ENCODE assay signal across 23 cellular contexts in the genomic region with DNA sequence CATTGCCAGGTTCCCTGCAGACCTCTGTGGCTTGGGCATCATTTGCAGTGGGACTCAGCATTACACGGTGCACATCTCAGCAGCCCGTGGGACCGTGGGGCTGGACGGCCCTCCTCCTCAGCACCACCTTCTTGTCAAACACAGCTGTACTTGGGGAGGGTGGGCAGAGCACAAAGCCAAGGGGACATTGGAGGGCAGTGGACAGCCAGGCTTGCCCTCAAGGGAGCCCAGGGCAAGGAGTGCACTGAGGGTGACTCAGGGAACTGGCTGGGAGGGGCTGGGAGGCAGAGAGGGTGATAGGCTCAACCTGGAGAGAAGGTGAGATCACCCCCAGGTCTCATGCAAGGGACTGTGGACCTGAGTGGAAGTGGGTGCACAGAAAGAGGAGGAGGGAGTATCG. TPM values are rescaled to one million over a fixed set of nuclear protein-coding genes. Genes with fewer than 3 reads are reported as not detected.
DNase-seq lines count a peak whose midpoint lies in the region; ATAC-seq and TF ChIP-seq lines count a peak whose summit lies in the region.
"Had no signal": no experiment of that assay in that cellular context is flagged by ENCODE, and none has a peak within 500 bp of the region (broad histone marks: within the 10 kb centered on the region; RNA-seq: fewer than 3 reads in every experiment).

No MANE protein-coding gene starts in this region.

- H3K79me2 ChIP-seq in PC-3 (ENCODE audit: low read length): no peaks in the 10 kb centered on the region

- no TSS peak for BruUV-seq in Caco-2 (replicated peaks; lab: Mats Ljungman, UMichigan)
- no TSS peak for BruUV-seq in PC-3 (replicated peaks; lab: Mats Ljungman, UMichigan)

- peak overlapping the region; percentile 93 for H3K27ac Mint-ChIP-seq in Caco-2 (ENCODE audit: unreplicated experiment)
- peak overlapping the region; percentile 94 for H3K27ac Mint-ChIP-seq in progenitor cell of endocrine pancreas
- H3K27ac Mint-ChIP-seq: activated CD4-positive, alpha-beta T cell treated with anti-CD3 and anti-CD28 coated beads for 36 hours; activated CD8-positive, alpha-beta memory T cell treated with anti-CD3 and anti-CD28 coated beads, Interleukin-2, amount 10 ng/mL, durations not matched to agents 7 days and 5 days; activated T-helper 2 cell treated with anti-CD3 and anti-CD28 coated beads, Interferon-gamma antibody, Interleukin-2, Interleukin-4, amounts not matched to agents 10 μg/mL and 5 μg/mL and 100 μg/mL, durations not matched to agents 14 hours and 24 hours and 36 hours; CD8-positive, alpha-beta memory T cell had no signal

- H4K20me1 ChIP-seq in PC-3 (ENCODE audit: low read length): no peaks in the 10 kb centered on the region

- H2AFZ ChIP-seq in PC-3 (ENCODE audit: low read length): no peak overlapping the region

- POLR2A ChIA-PET in Caco-2 (lab: Charles Lee): interaction anchor here (0.9 kb wide), 1 partner anchor 84 kb away, joined by 5 read pairs; no protein-coding TSS in a partner anchor
- POLR2A ChIA-PET in PC-3 (lab: Charles Lee; ENCODE audit: unreplicated experiment): no interaction called here

- H3K36me3 Mint-ChIP-seq in Caco-2 (ENCODE audit: insufficient read depth, unreplicated experiment): no peaks in the 10 kb centered on the region
- H3K36me3 Mint-ChIP-seq in progenitor cell of endocrine pancreas (ENCODE audit: insufficient read depth): no peaks in the 10 kb centered on the region
- H3K36me3 Mint-ChIP-seq: activated CD8-positive, alpha-beta memory T cell treated with anti-CD3 and anti-CD28 coated beads, Interleukin-2, amount 10 ng/mL, durations not matched to agents 7 days and 5 days; CD8-positive, alpha-beta memory T cell; memory B cell had no signal

- intact Hi-C loops in Caco-2 (cut with micrococcal nuclease; ENCODE audit: unreplicated experiment): no loop called here
- intact Hi-C loops in PC-3 (cut with micrococcal nuclease): no loop called here

- peaks cover 59% of the 10 kb centered on the region for H3K4me1 ChIP-seq in Caco-2
- H3K4me1 ChIP-seq in PC-3 (ENCODE audit: insufficient read depth, low read length): peaks cover 55% of the 10 kb centered on the region
- no peaks in the 10 kb centered on the region for H3K4me1 ChIP-seq in foreskin keratinocyte

- no peaks in the 10 kb centered on the region for H3K27me3 ChIP-seq in Caco-2 (replicated peaks; ENCODE audit: control insufficient read depth, insufficient read depth, low read length)
- H3K27me3 ChIP-seq in PC-3 (ENCODE audit: low read length): no peaks in the 10 kb centered on the region
- H3K27me3 ChIP-seq in foreskin keratinocyte: no peaks in the 10 kb centered on the region
- H3K27me3 ChIP-seq: heart right ventricle had no signal

- no peak for TF ChIP-seq CTCF in Caco-2 (IDR thresholded peaks at IDR 0.05; ENCODE audit: insufficient read depth in 1 of 2, low read depth in 1 of 2, low read length in 1 of 2, severe bottlenecking in 1 of 2, unreplicated experiment in 1 of 2)
- TF ChIP-seq CTCF in PC-3 (conservative IDR thresholded peaks at IDR 0.05; ENCODE audit: low read depth, low read length): no peak
- no peak for TF ChIP-seq CTCF in foreskin keratinocyte (conservative IDR thresholded peaks at IDR 0.05)
- TF ChIP-seq CTCF in progenitor cell of endocrine pancreas (IDR thresholded peaks at IDR 0.05; ENCODE audit: unreplicated experiment): no peak

- no peaks in the 10 kb centered on the region for H3K27me3 Mint-ChIP-seq in Caco-2 (ENCODE audit: insufficient read depth, unreplicated experiment)
- H3K27me3 Mint-ChIP-seq in progenitor cell of endocrine pancreas: no peaks in the 10 kb centered on the region
- H3K27me3 Mint-ChIP-seq: activated CD4-positive, alpha-beta T cell treated with anti-CD3 and anti-CD28 coated beads for 36 hours had no signal

- no peak overlapping the region for H3K4me3 ChIP-seq in Caco-2 (ENCODE audit: low read depth, low read length)
- H3K4me3 ChIP-seq in PC-3 (ENCODE audit: low read length): 0 out of 2 replicates have a peak overlapping the region, but pooled peaks have one; percentile 53
- H3K4me3 ChIP-seq: heart right ventricle had no signal

- peak overlapping the region; percentile 75 for H3K9ac ChIP-seq in PC-3 (ENCODE audit: low read length)
- H3K9ac ChIP-seq: SK-N-SH had no signal

- DNase-seq in Caco-2 (no peak), PC-3 (peak; percentile 67), foreskin keratinocyte (no peak), progenitor cell of endocrine pancreas (ENCODE audit: low spot score, unreplicated experiment) (no peak)
- DNase-seq in stimulated activated CD4-positive, alpha-beta T cell treated with anti-CD3 and anti-CD28 coated beads, Interleukin-1b, Interleukin-23, amount 100 ng/mL, for 48 hours: no peak
- DNase-seq: activated CD4-positive, alpha-beta T cell treated with anti-CD3 and anti-CD28 coated beads for 36 hours; activated CD8-positive, alpha-beta memory T cell treated with anti-CD3 and anti-CD28 coated beads, Interleukin-2, amount 10 ng/mL, durations not matched to agents 7 days and 5 days; CD8-positive, alpha-beta memory T cell; effector memory CD4-positive, alpha-beta T cell; HCEC 1CT; heart right ventricle; KG1; NCI-H748 treated with DMSO at 0.1 percent for 48 hours; retina; SK-N-SH; stimulated activated naive CD4-positive, alpha-beta T cell had no signal

- H3K4me1 Mint-ChIP-seq in Caco-2 (ENCODE audit: low read depth, unreplicated experiment) (peaks cover 43% of the 10 kb centered on the region), progenitor cell of endocrine pancreas (ENCODE audit: low read depth) (peaks cover 61% of the 10 kb centered on the region)
- H3K4me1 Mint-ChIP-seq: activated CD8-positive, alpha-beta memory T cell treated with anti-CD3 and anti-CD28 coated beads, Interleukin-2, amount 10 ng/mL, durations not matched to agents 7 days and 5 days had no signal

- CTCF ChIA-PET in Caco-2 (lab: Charles Lee) (no interaction called here), PC-3 (lab: Charles Lee) (interaction anchor here (1.0 kb wide), 1 partner anchor 22 kb away, joined by 3 read pairs; no protein-coding TSS in a partner anchor)

- H3K27ac ChIP-seq in PC-3 (ENCODE audit: low read length) (peak overlapping the region; percentile 91), foreskin keratinocyte (no peak overlapping the region)
- H3K27ac ChIP-seq: heart right ventricle had no signal

- H3K9me3 Mint-ChIP-seq in Caco-2 (ENCODE audit: unreplicated experiment): peaks cover 9% of the 10 kb centered on the region
- H3K9me3 Mint-ChIP-seq in progenitor cell of endocrine pancreas (ENCODE audit: low read depth): no peaks in the 10 kb centered on the region
- H3K9me3 Mint-ChIP-seq: activated T-helper 2 cell treated with anti-CD3 and anti-CD28 coated beads, Interferon-gamma antibody, Interleukin-2, Interleukin-4, amounts not matched to agents 10 μg/mL and 5 μg/mL and 100 μg/mL, durations not matched to agents 14 hours and 24 hours and 36 hours; CD8-positive, alpha-beta memory T cell; memory B cell had no signal

- H3K4me3 Mint-ChIP-seq in Caco-2 (ENCODE audit: unreplicated experiment): no peak overlapping the region
- H3K4me3 Mint-ChIP-seq in progenitor cell of endocrine pancreas (ENCODE audit: low read depth): no peak overlapping the region
- H3K4me3 Mint-ChIP-seq: activated CD4-positive, alpha-beta T cell treated with anti-CD3 and anti-CD28 coated beads for 36 hours; activated CD8-positive, alpha-beta memory T cell treated with anti-CD3 and anti-CD28 coated beads, Interleukin-2, amount 10 ng/mL, durations not matched to agents 7 days and 5 days; CD8-positive, alpha-beta memory T cell; memory B cell had no signal

- no peaks in the 10 kb centered on the region for H3K9me2 ChIP-seq in PC-3 (replicated peaks; ENCODE audit: low read length)
- H3K9me2 ChIP-seq: SK-N-SH had no signal

- H3K9me3 ChIP-seq in Caco-2 (0 out of 2 replicates have a peak, but pooled peaks cover 3% of the 10 kb centered on the region), PC-3 (ENCODE audit: low read length) (no peaks in the 10 kb centered on the region)
- H3K9me3 ChIP-seq: heart right ventricle, SK-N-SH had no signal

- peak overlapping the region; percentile 81 for H3K4me2 ChIP-seq in PC-3 (ENCODE audit: low read length)
- H3K4me2 ChIP-seq: SK-N-SH had no signal

- H3K36me3 ChIP-seq in Caco-2 (ENCODE audit: control insufficient read depth, insufficient read depth, low read length) (no peaks in the 10 kb centered on the region), PC-3 (ENCODE audit: low read depth, low read length) (no peaks in the 10 kb centered on the region)
- H3K36me3 ChIP-seq: heart right ventricle had no signal

- H3F3A ChIP-seq in PC-3 (ENCODE audit: low read length, unreplicated experiment): no peaks in the 10 kb centered on the region

- peak; percentile 32 for ATAC-seq in PC-3
- peak; percentile 18 for ATAC-seq in foreskin keratinocyte
- ATAC-seq in HG03520 (IDR thresholded peaks at IDR 0.05; ENCODE audit: unreplicated experiment): no peak
- ATAC-seq in GM19351 (IDR thresholded peaks at IDR 0.05; ENCODE audit: unreplicated experiment): no peak
- ATAC-seq in HG03469 (IDR thresholded peaks at IDR 0.05; ENCODE audit: unreplicated experiment): no peak
- ATAC-seq: activated CD4-positive, alpha-beta T cell treated with anti-CD3 and anti-CD28 coated beads for 36 hours; activated CD8-positive, alpha-beta memory T cell treated with anti-CD3 and anti-CD28 coated beads, Interleukin-2, amount 10 ng/mL, durations not matched to agents 7 days and 5 days; heart right ventricle; Panc1 had no signal

RNA-seq across cellular contexts. Expression of gene CAPN9, which starts 3.4 kb away (rescaled TPM):
- 0.28 and 0.39 TPM in 2 replicates for total RNA-seq in Caco-2 (2022)
- not detected in 2 replicates for total RNA-seq in PC-3 (2014; rRNA removed)
- not detected in 2 replicates for total RNA-seq in foreskin keratinocyte
- not detected in 2 replicates for polyA plus RNA-seq in foreskin keratinocyte
- 6.4 and 8.7 TPM in 2 replicates for total RNA-seq in progenitor cell of endocrine pancreas
- total RNA-seq: activated CD4-positive, alpha-beta T cell treated with anti-CD3 and anti-CD28 coated beads for 36 hours; activated CD8-positive, alpha-beta memory T cell treated with anti-CD3 and anti-CD28 coated beads, Interleukin-2, amount 10 ng/mL, durations not matched to agents 7 days and 5 days; activated T-helper 2 cell treated with anti-CD3 and anti-CD28 coated beads, Interferon-gamma antibody, Interleukin-2, Interleukin-4, amounts not matched to agents 10 μg/mL and 5 μg/mL and 100 μg/mL, durations not matched to agents 14 hours and 24 hours and 36 hours; CD8-positive, alpha-beta memory T cell had no signal
- polyA plus RNA-seq: CD8-positive, alpha-beta memory T cell; fibroblast of lung; heart right ventricle; SK-N-SH had no signal

RNA-seq across cellular contexts. Expression of gene AGT, which starts 36.7 kb away (rescaled TPM):
- total RNA-seq in Caco-2 (2022) (38.6 and 41.9 TPM in 2 replicates), PC-3 (2014; rRNA removed) (0.35 TPM in 1 of 2 replicates, not detected in the other), foreskin keratinocyte (not detected in 2 replicates), progenitor cell of endocrine pancreas (12.5 and 13.5 TPM in 2 replicates)
- not detected in 2 replicates for polyA plus RNA-seq in foreskin keratinocyte
- total RNA-seq: activated CD4-positive, alpha-beta T cell treated with anti-CD3 and anti-CD28 coated beads for 36 hours; activated CD8-positive, alpha-beta memory T cell treated with anti-CD3 and anti-CD28 coated beads, Interleukin-2, amount 10 ng/mL, durations not matched to agents 7 days and 5 days; activated T-helper 2 cell treated with anti-CD3 and anti-CD28 coated beads, Interferon-gamma antibody, Interleukin-2, Interleukin-4, amounts not matched to agents 10 μg/mL and 5 μg/mL and 100 μg/mL, durations not matched to agents 14 hours and 24 hours and 36 hours; CD8-positive, alpha-beta memory T cell had no signal
- polyA plus RNA-seq: CD8-positive, alpha-beta memory T cell had no signal

Comparison
In these comparisons a context has a peak if more than half of its experiments do, and no peak if none do; other contexts are left out.
1. ATAC-seq: peak in PC-3 (single experiment) and foreskin keratinocyte (single experiment); none in HG03520 (single experiment), GM19351 (single experiment) and HG03469 (single experiment).
2. RNA of gene AGT, which starts 36.7 kb away (total RNA-seq): 38.6 to 41.9 TPM in Caco-2 and 12.5 to 13.5 TPM in progenitor cell of endocrine pancreas; 0.35 TPM in PC-3 and not detected in foreskin keratinocyte; every median in the first group is over 10 times any median in the second.